In the genomic region with DNA sequence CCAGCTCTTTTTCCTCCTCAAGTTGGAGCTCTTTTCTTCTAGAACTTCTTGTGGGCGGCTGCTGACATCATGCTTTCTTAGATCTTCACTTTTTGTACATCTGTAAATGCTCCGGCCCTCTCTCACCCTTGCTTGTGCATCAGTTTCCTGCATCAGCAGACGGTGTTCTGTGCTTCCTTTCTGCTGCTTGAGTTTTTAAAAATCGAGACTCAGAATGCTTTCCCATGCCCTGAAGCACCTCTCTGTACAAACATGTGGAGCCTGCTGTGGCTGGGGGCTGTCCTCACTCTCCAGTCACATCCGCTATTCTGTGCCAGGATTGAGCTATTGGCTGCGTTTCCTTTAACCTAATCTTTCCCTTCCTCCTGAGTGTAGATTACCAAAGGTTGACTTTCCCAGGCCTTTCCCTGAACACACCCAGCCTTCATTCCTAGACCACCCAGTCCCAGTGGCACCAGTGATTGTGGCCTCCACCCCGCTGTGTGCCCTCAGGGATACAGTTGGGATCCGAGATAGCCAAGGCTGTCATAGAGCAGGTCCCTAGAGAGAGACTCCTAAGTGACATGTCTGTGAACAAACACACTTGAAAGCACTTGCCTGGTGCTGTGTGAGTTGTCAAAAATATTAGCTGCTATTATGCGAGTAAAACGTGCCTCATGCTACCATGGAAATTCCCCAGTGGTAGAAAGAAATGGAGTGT, we compare ENCODE assay signal across 9 cellular contexts. TPM values are rescaled to one million over a fixed set of nuclear protein-coding genes. Genes with fewer than 3 reads are reported as not detected.
A peak's percentile ranks its signal among the peaks of the same experiment; 100 is the strongest.
DNase-seq lines count a peak whose midpoint lies in the region; ATAC-seq, FAIRE-seq and TF ChIP-seq lines count a peak whose summit lies in the region.
"Had no signal": no experiment of that assay in that cellular context is flagged by ENCODE, and none has a peak within 500 bp of the region (broad histone marks: within the 10 kb centered on the region; RNA-seq: fewer than 3 reads in every experiment).

No MANE protein-coding gene starts in this region.

- TF ChIP-seq POLR2A in stomach (IDR thresholded peaks at IDR 0.05), result no peak

- H3K4me2 ChIP-seq in astrocyte (ENCODE audit: low read length), result no peak overlapping the region

- H3K9me3 Mint-ChIP-seq in astrocyte (ENCODE audit: unreplicated experiment), result no peaks in the 10 kb centered on the region

- no peaks in the 10 kb centered on the region for H3K27me3 ChIP-seq in astrocyte (ENCODE audit: insufficient read depth, low read length)
- no peaks in the 10 kb centered on the region for H3K27me3 ChIP-seq in lung (ENCODE audit: control insufficient read depth, insufficient read depth)
- H3K27me3 ChIP-seq in stomach, result no peaks in the 10 kb centered on the region

- peaks cover 17% of the 10 kb centered on the region for H4K20me1 ChIP-seq in astrocyte (ENCODE audit: insufficient read depth, low read length)

- peaks cover 30% of the 10 kb centered on the region for H3K36me3 Mint-ChIP-seq in astrocyte (ENCODE audit: low read depth, unreplicated experiment)

- DNase-seq in NCI-H1092 treated with DMSO at 0.1 percent for 48 hours (lab: John Stamatoyannopoulos, UW) (peak; percentile 15), NCI-H1092 (lab: John Stamatoyannopoulos, UW) (no peak), astrocyte (ENCODE audit: low read depth) (peak; percentile 17), lung (ENCODE audit: low spot score) (peak; percentile 49), stomach (no peak), NCI-H446 treated with DMSO at 0.1 percent for 48 hours (lab: John Stamatoyannopoulos, UW) (no peak)

- ATAC-seq in lung (ENCODE audit: insufficient read depth, low FRiP score) (peak; percentile 55), GM18511 (IDR thresholded peaks at IDR 0.05; ENCODE audit: unreplicated experiment) (no peak), HG03469 (IDR thresholded peaks at IDR 0.05; ENCODE audit: unreplicated experiment) (no peak)

- H3K9me3 ChIP-seq in astrocyte (ENCODE audit: insufficient read depth, low read depth, low read length), result no peaks in the 10 kb centered on the region
- no peaks in the 10 kb centered on the region for H3K9me3 ChIP-seq in lung (ENCODE audit: control insufficient read depth in 2 of 2, insufficient read depth in 1 of 2, low read length in 1 of 2)
- no peaks in the 10 kb centered on the region for H3K9me3 ChIP-seq in stomach

- no peaks in the 10 kb centered on the region for H3K27me3 Mint-ChIP-seq in astrocyte (ENCODE audit: low read depth, unreplicated experiment)

- no peak overlapping the region for H2AFZ ChIP-seq in astrocyte (ENCODE audit: low read depth, low read length)

- H3K36me3 ChIP-seq in astrocyte (ENCODE audit: insufficient read depth, low read length), result peaks cover 4% of the 10 kb centered on the region
- peaks cover 7 to 9% of the 10 kb centered on the region in 2 donors for H3K36me3 ChIP-seq in lung (ENCODE audit: control insufficient read depth in 2 of 2, insufficient read depth in 2 of 2, low read length in 2 of 2)
- H3K36me3 ChIP-seq in stomach, result peaks cover 17 to 52% (median 44%) of the 10 kb centered on the region in 4 donors

- H3K4me1 Mint-ChIP-seq in astrocyte (ENCODE audit: low read depth, unreplicated experiment), result peaks cover 23% of the 10 kb centered on the region

- no peak overlapping the region for H3K27ac ChIP-seq in astrocyte (ENCODE audit: low read depth, low read length)
- H3K27ac ChIP-seq in lung (ENCODE audit: low read depth in 1 of 2, low read length in 1 of 2), result peak overlapping the region; percentile 22 to 43
- peak overlapping the region; percentile 33 to 74 (median 52) for H3K27ac ChIP-seq in stomach
- H3K27ac ChIP-seq: 22Rv1 had no signal

- FAIRE-seq in astrocyte (lab: Jason Lieb, UNC), result no peak

- H3K4me1 ChIP-seq in astrocyte (ENCODE audit: insufficient read depth, low read length) (no peaks in the 10 kb centered on the region), lung (ENCODE audit: control insufficient read depth in 2 of 2, insufficient read depth in 2 of 2, low read length in 2 of 2) (peaks cover 5 to 12% of the 10 kb centered on the region in 2 donors), stomach (peaks cover 0 to 22% (median 17%) of the 10 kb centered on the region in 4 donors)

- H3K9ac ChIP-seq in astrocyte (ENCODE audit: low read length), result no peak overlapping the region

- WGBS in lung, 2 donors, result 22 to 29% methylated on average over 10 of the region's 10 CpGs
- 26 to 40% (median 34%) methylated on average over 10 of the region's 10 CpGs for WGBS in stomach, 5 donors

- no peak overlapping the region for H3K4me3 Mint-ChIP-seq in astrocyte (ENCODE audit: unreplicated experiment)

- H3K79me2 ChIP-seq in astrocyte (ENCODE audit: insufficient read depth, low read length), result peaks cover 14% of the 10 kb centered on the region

- H3K4me3 ChIP-seq in astrocyte (ENCODE audit: insufficient read depth, low read depth, low read length) (no peak overlapping the region), lung (no peak overlapping the region), stomach (no peak overlapping the region)

- peak overlapping the region; percentile 88 for H3K27ac Mint-ChIP-seq in astrocyte (ENCODE audit: unreplicated experiment)

- intact Hi-C loops in stomach (cut with DNase I; ENCODE audit: low total_unique reads), result no loop called here

- TF ChIP-seq CTCF in astrocyte (IDR thresholded peaks at IDR 0.05; ENCODE audit: insufficient read depth, low read depth, low read length), result no peak
- TF ChIP-seq CTCF in lung (IDR thresholded peaks at IDR 0.05; ENCODE audit: control extremely low read depth, extremely low read depth), result no peak
- no peak for TF ChIP-seq CTCF in stomach (IDR thresholded peaks at IDR 0.05)

- no peak for TF ChIP-seq EP300 in stomach (IDR thresholded peaks at IDR 0.05)

RNA-seq across cellular contexts. Expression of a gene that starts 41.9 kb away (rescaled TPM):
- total RNA-seq in astrocyte (31.1 and 33.7 TPM in 2 replicates), lung (10 to 100 TPM; 30.6 to 46.3 TPM), stomach (100 to 1,000 TPM in 2 of 5 donors, 10 to 100 TPM in 3; 18.7 to 194 (median 59.6) TPM)
- polyA plus RNA-seq in lung (10 to 100 TPM; 41.2 to 82.8 TPM), stomach (10 to 100 TPM; 36.1 to 42.5 (median 37.6) TPM)

Comparison
In these comparisons a context has a peak if more than half of its experiments do, and no peak if none do; other contexts are left out.
1. DNase-seq: peak in NCI-H1092 treated with DMSO at 0.1 percent for 48 hours (single experiment), astrocyte (single experiment) and lung (single experiment); none in NCI-H1092 (single experiment), stomach (single experiment) and NCI-H446 treated with DMSO at 0.1 percent for 48 hours (single experiment).